In the genomic region with DNA sequence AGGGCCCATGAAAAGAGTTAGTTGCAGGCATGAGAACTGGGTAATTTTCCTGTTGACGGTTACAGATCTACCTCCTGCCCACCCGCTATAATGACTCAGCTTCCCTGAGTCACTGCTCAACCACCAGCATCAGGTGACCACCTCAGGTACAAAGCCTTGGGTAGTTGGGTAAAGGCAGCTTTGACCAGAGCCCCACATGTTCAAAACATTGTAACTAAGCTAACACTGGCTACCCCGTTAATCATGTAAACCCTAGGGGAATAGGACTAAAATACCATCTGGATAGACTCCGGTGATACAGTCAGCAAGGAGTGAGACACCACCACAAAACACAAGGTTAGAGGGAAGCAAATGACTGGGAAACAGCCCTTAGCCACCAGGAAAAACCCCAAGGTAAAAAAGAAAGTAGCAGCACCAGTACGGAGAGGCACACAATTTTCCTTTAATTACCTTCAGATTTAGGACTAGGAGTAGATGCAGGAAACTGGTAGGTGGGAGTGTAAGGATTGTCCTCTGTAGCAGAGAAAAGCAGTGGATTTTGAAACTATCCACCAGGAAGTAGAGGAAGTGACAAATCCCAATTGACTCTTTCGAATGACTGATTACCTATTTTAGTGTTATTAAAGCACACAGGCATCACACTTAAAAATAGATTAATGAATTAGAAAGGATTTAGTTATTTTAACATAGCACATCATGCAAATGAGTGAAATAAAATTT, we compare ENCODE assay signal across 9 cellular contexts.
DNase-seq lines count a peak whose midpoint lies in the region; ATAC-seq and TF ChIP-seq lines count a peak whose summit lies in the region.
"Had no signal": no experiment of that assay in that cellular context is flagged by ENCODE, and none has a peak within 500 bp of the region (broad histone marks: within the 10 kb centered on the region; RNA-seq: fewer than 3 reads in every experiment).

No MANE protein-coding gene starts in this region.

- DNase-seq in heart right ventricle = no peak
- DNase-seq in left cardiac atrium = no peak
- DNase-seq in tibial artery = no peak
- no peak for DNase-seq in left lung
- DNase-seq in NCI-H187 treated with DMSO at 0.1 percent for 48 hours (lab: John Stamatoyannopoulos, UW) = no peak

- no peaks in the 10 kb centered on the region for H3K9me3 ChIP-seq in heart right ventricle
- no peaks in the 10 kb centered on the region for H3K9me3 ChIP-seq in tibial artery
- no peaks in the 10 kb centered on the region for H3K9me3 ChIP-seq in left lung

- peaks cover 22 to 100% (median 83%) of the 10 kb centered on the region in 9 donors for H3K4me1 ChIP-seq in heart right ventricle
- peaks cover 4 to 97% (median 68%) of the 10 kb centered on the region in 4 donors for H3K4me1 ChIP-seq in tibial artery
- H3K4me1 ChIP-seq in left lung = peaks cover 0 to 12% of the 10 kb centered on the region in 2 donors

- no peaks in the 10 kb centered on the region for H3K9me3 Mint-ChIP-seq in brain
- H3K9me3 Mint-ChIP-seq: activated T-helper 2 cell treated with anti-CD3 and anti-CD28 coated beads, Interferon-gamma antibody, Interleukin-2, Interleukin-4, amounts not matched to agents 10 μg/mL and 5 μg/mL and 100 μg/mL, durations not matched to agents 14 hours and 24 hours and 36 hours had no signal

- peak in 1 of 8 donors; percentile 9 for ATAC-seq in heart right ventricle
- no peak for ATAC-seq in left cardiac atrium
- peak; percentile 62 for ATAC-seq in HG03342 (IDR thresholded peaks at IDR 0.05; ENCODE audit: unreplicated experiment)
- no peak for ATAC-seq in left lung
- ATAC-seq in HG03457 (IDR thresholded peaks at IDR 0.05; ENCODE audit: unreplicated experiment) = no peak

- no peak for TF ChIP-seq CTCF in heart right ventricle (IDR thresholded peaks at IDR 0.05)
- no peak for TF ChIP-seq CTCF in brain (conservative IDR thresholded peaks at IDR 0.05)
- no peak for TF ChIP-seq CTCF in tibial artery (IDR thresholded peaks at IDR 0.05)
- TF ChIP-seq CTCF in left lung (IDR thresholded peaks at IDR 0.05) = no peak

- H3K4me1 Mint-ChIP-seq in brain = peaks cover 23% of the 10 kb centered on the region

- no peak overlapping the region for H3K4me3 Mint-ChIP-seq in brain

- peak overlapping the region in 8 of 10 donors; percentile 26 to 95 (median 55) for H3K27ac ChIP-seq in heart right ventricle
- peak overlapping the region; percentile 78 to 91 for H3K27ac ChIP-seq in tibial artery
- H3K27ac ChIP-seq in left lung = no peak overlapping the region

- H3K4me3 ChIP-seq in heart right ventricle (no peak overlapping the region), tibial artery (no peak overlapping the region), left lung (no peak overlapping the region)

- intact Hi-C loops in heart right ventricle (cut with DNase I) = no loop called here
- intact Hi-C loops in left cardiac atrium (cut with DNase I) = no loop called here
- intact Hi-C loops in tibial artery (cut with DNase I; ENCODE audit: low total_unique reads) = no loop called here
- intact Hi-C loops in left lung (cut with DNase I) = no loop called here

- no peaks in the 10 kb centered on the region for H3K27me3 Mint-ChIP-seq in brain

- H3K36me3 Mint-ChIP-seq in brain = peaks cover 53% of the 10 kb centered on the region

- H3K27me3 ChIP-seq in heart right ventricle (no peaks in the 10 kb centered on the region), tibial artery (no peaks in the 10 kb centered on the region), left lung (no peaks in the 10 kb centered on the region)

- H3K36me3 ChIP-seq in heart right ventricle (peaks cover 0 to 100% (median 27%) of the 10 kb centered on the region in 9 donors), tibial artery (peaks cover 67 to 85% (median 72%) of the 10 kb centered on the region in 3 donors), left lung (peaks cover 0 to 24% of the 10 kb centered on the region in 2 donors)

- WGBS in heart right ventricle, 2 donors = 62 to 71% methylated on average over 6 of the region's 6 CpGs

- peak overlapping the region in 3 of 5 experiments; percentile 10 to 37 (median 22) for H3K27ac Mint-ChIP-seq in brain
- H3K27ac Mint-ChIP-seq: activated T-helper 2 cell treated with anti-CD3 and anti-CD28 coated beads, Interferon-gamma antibody, Interleukin-2, Interleukin-4, amounts not matched to agents 10 μg/mL and 5 μg/mL and 100 μg/mL, durations not matched to agents 14 hours and 24 hours and 36 hours had no signal

Comparison
In these comparisons a context has a peak if more than half of its experiments do, and no peak if none do; other contexts are left out.
1. H3K27ac ChIP-seq: peak in heart right ventricle (8 of 10) and tibial artery (2 of 2); none in left lung (0 of 2).